In the genomic region with DNA sequence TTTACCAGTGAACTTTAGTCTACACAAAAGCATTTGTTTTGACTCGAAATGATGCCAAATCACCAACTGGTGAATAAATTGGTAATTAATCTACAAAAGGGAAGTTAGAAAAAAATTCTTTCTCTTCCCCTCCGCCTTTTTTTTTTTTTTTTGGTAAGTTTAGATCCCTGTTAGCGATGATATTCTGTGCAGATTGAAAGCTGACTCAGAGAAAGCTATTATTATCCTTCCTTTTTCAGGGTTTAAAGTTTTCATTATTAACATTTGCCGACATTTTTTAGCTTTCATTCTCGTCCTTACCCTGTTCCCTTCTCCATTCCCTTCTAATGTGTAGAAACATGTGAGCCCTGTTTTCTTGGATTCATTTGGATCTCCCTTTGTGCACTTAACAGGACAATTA, we compare ENCODE assay signal across 13 cellular contexts. TPM values are rescaled to one million over a fixed set of nuclear protein-coding genes. Genes with fewer than 3 reads are reported as not detected.
A peak's percentile ranks its signal among the peaks of the same experiment; 100 is the strongest.
DNase-seq lines count a peak whose midpoint lies in the region; ATAC-seq lines count a peak whose summit lies in the region.
"Had no signal": no experiment of that assay in that cellular context is flagged by ENCODE, and none has a peak within 500 bp of the region (broad histone marks: within the 10 kb centered on the region; RNA-seq: fewer than 3 reads in every experiment).

No MANE protein-coding gene starts in this region.

- H4K20me1 ChIP-seq in GM23248 (ENCODE audit: insufficient read depth): no peaks in the 10 kb centered on the region

- H3K4me3 Mint-ChIP-seq in T-cell: no peak overlapping the region
- H3K4me3 Mint-ChIP-seq: natural killer cell, WTC11 had no signal

- WGBS in GM23248 (ENCODE audit: low coverage in 1 of 2, low lambda C conversion rate in 2 of 2, missing lambda C conversion rate in 2 of 2), 2 experiments: 2 to 3% methylated on average over 5 of the region's 5 CpGs

- peak overlapping the region; percentile 63 for H3K4me3 ChIP-seq in GM23248

- H3K9me3 Mint-ChIP-seq in T-cell: peaks cover 0 to 5% (median 0%) of the 10 kb centered on the region in 3 donors
- H3K9me3 Mint-ChIP-seq: activated T-cell treated with anti-CD3 and anti-CD28 coated beads, Interleukin-2, amount 50 U/mL, for 72 hours; natural killer cell; WTC11 had no signal

- POLR2A ChIA-PET in T-cell (lab: Charles Lee): interaction anchor here (0.5 to 0.7 kb wide), 3 partner anchors 38 to 1742 kb away, joined by 4 to 6 read pairs (median 5); no protein-coding TSS in a partner anchor

- CTCF ChIA-PET in T-cell (lab: Charles Lee): interaction anchor here (0.7 to 1.0 kb wide), 3 partner anchors 68 to 304 kb away, joined by 3 to 4 read pairs (median 4); no protein-coding TSS in a partner anchor

- H3K4me1 ChIP-seq in GM23248 (ENCODE audit: insufficient read depth): peaks cover 55% of the 10 kb centered on the region

- DNase-seq in AG08395 (ENCODE audit: low spot score) (peak; percentile 25), GM23248 (peak; percentile 52), T-cell (no peak), myocyte (ENCODE audit: low read depth) (peak; percentile 33), iPS-NIHi11 (ENCODE audit: low spot score) (no peak), dermis blood vessel endothelial cell (no peak), middle frontal gyrus (ENCODE audit: extremely low spot score, low spot score) (no peak)
- DNase-seq: activated T-cell treated with anti-CD3 and anti-CD28 coated beads, Interleukin-2, amount 50 U/mL, for 72 hours; natural killer cell; stimulated activated CD4-positive, alpha-beta T cell treated with anti-CD3 and anti-CD28 coated beads, Interleukin-12 subunit alpha, Interleukin-12 subunit beta, amount 100 ng/mL, for 4 hours; stimulated activated CD8-positive, alpha-beta memory T cell treated with anti-CD3 and anti-CD28 coated beads, Interleukin-4, amount 100 ng/mL, for 48 hours had no signal

- peak overlapping the region; percentile 16 to 68 for H3K27ac Mint-ChIP-seq in T-cell
- H3K27ac Mint-ChIP-seq: natural killer cell, WTC11 had no signal

- H3K36me3 Mint-ChIP-seq in T-cell: no peaks in the 10 kb centered on the region
- H3K36me3 Mint-ChIP-seq: natural killer cell, WTC11 had no signal

- no peak for ATAC-seq in T-cell (replicated peaks in 1 of 4)
- no peak for ATAC-seq in HG03432 (IDR thresholded peaks at IDR 0.05; ENCODE audit: unreplicated experiment)
- ATAC-seq: activated T-cell treated with anti-CD3 and anti-CD28 coated beads, Interleukin-2, amount 50 U/mL, for 72 hours; natural killer cell; WTC11 had no signal

- peak overlapping the region; percentile 85 for H3K27ac ChIP-seq in GM23248

- H3K27me3 ChIP-seq in GM23248 (replicated peaks; ENCODE audit: insufficient read depth): no peaks in the 10 kb centered on the region

- H3K36me3 ChIP-seq in GM23248 (ENCODE audit: low read depth): no peaks in the 10 kb centered on the region

- H3K9me3 ChIP-seq in GM23248 (ENCODE audit: low read depth): no peaks in the 10 kb centered on the region

- H3K9ac ChIP-seq in GM23248: peak overlapping the region; percentile 65

- no peaks in the 10 kb centered on the region for H3K9me2 ChIP-seq in GM23248 (ENCODE audit: insufficient read depth)

- H3K4me1 Mint-ChIP-seq in T-cell: peaks cover 32 to 49% (median 37%) of the 10 kb centered on the region in 3 donors
- H3K4me1 Mint-ChIP-seq: WTC11 had no signal

- peak overlapping the region; percentile 98 for H3K4me2 ChIP-seq in GM23248 (ENCODE audit: unreplicated experiment)

- in situ Hi-C loops in GM23248 (cut with MboI): no loop called here

- H3K27me3 Mint-ChIP-seq in T-cell: no peaks in the 10 kb centered on the region

- no peaks in the 10 kb centered on the region for H3K79me2 ChIP-seq in GM23248 (ENCODE audit: insufficient read depth)

- H3F3A ChIP-seq in GM23248 (ENCODE audit: insufficient read depth): peaks cover 53% of the 10 kb centered on the region

- peak overlapping the region; percentile 89 for H2AFZ ChIP-seq in GM23248

RNA-seq across cellular contexts. Expression of a gene that starts 16.8 kb away (rescaled TPM):
- total RNA-seq in GM23248 (2014; rRNA removed; shearing (Covaris generic)): 21.0 and 23.1 TPM in 2 replicates
- 18.0 and 19.5 TPM in 2 replicates for polyA plus RNA-seq in GM23248 (2016; fragmentation: Nextera tagmentation; extraction: Ambion mirVana)
- total RNA-seq in T-cell (10 to 100 TPM; 47.1 to 65.6 (median 52.5) TPM), myocyte (17.1 and 17.8 TPM in 2 replicates), dermis blood vessel endothelial cell (25.9 and 38.2 TPM in 2 replicates)
- 10.3 TPM for polyA plus RNA-seq in myocyte (2012)

Comparison
In these comparisons a context has a peak if more than half of its experiments do, and no peak if none do; other contexts are left out.
1. DNase-seq: peak in AG08395 (single experiment), GM23248 (single experiment) and myocyte (single experiment); none in T-cell (0 of 34), iPS-NIHi11 (single experiment), dermis blood vessel endothelial cell (single experiment) and middle frontal gyrus (single experiment).